9 cellular contexts compared by ENCODE assay signal in genomic region chr1:230277201-230277771, GRCh38.
DNase-seq lines count a peak whose midpoint lies in the region; ATAC-seq and TF ChIP-seq lines count a peak whose summit lies in the region.
"Had no signal": no experiment of that assay in that cellular context is flagged by ENCODE, and none has a peak within 500 bp of the region (broad histone marks: within the 10 kb centered on the region; RNA-seq: fewer than 3 reads in every experiment).

No MANE protein-coding gene starts in this region.

- in situ Hi-C loops in transverse colon (cut with MboI; ENCODE audit: low pct_ligation_motif_present in 1 of 4, low pct_unique_long_range_greater_than_20kb in 1 of 4, low sequenced_read_pairs in 3 of 4), result no loop called here

- H3K27ac Mint-ChIP-seq in activated T-helper 17 cell treated with anti-CD3 and anti-CD28 coated beads, Interleukin-2, amount 50 U/mL, for 72 hours, result peak overlapping the region; percentile 54
- H3K27ac Mint-ChIP-seq in nephron (peak overlapping the region in 2 of 3 experiments; percentile 29 to 52), T-helper 17 cell (no peak overlapping the region)

- 44 to 58% methylated on average over 3 to 12 of the region's 12 CpGs for WGBS in transverse colon (ENCODE audit: low coverage in 1 of 2), 2 donors

- no peak for TF ChIP-seq EP300 in transverse colon (IDR thresholded peaks at IDR 0.05; ENCODE audit: low read depth)

- intact Hi-C loops in transverse colon (cut with DNase I; ENCODE audit: low total_unique reads), result no loop called here

- peaks cover 9% of the 10 kb centered on the region for H3K4me1 Mint-ChIP-seq in activated T-helper 17 cell treated with anti-CD3 and anti-CD28 coated beads, Interleukin-2, amount 50 U/mL, for 72 hours
- H3K4me1 Mint-ChIP-seq in nephron (peaks cover 12% of the 10 kb centered on the region), T-helper 17 cell (peaks cover 13% of the 10 kb centered on the region)

- H3K27me3 ChIP-seq in HUES48 (ENCODE audit: control insufficient read depth, insufficient read depth, low read length), result no peaks in the 10 kb centered on the region
- H3K27me3 ChIP-seq in transverse colon, result no peaks in the 10 kb centered on the region
- H3K27me3 ChIP-seq: upper lobe of left lung had no signal

- TF ChIP-seq CTCF in nephron (IDR thresholded peaks at IDR 0.05; ENCODE audit: unreplicated experiment in 3 of 3) (no peak), transverse colon (IDR thresholded peaks at IDR 0.05) (no peak)

- no peaks in the 10 kb centered on the region for H3K9me3 ChIP-seq in HUES48 (ENCODE audit: control insufficient read depth, insufficient read depth, low read length)
- H3K9me3 ChIP-seq in transverse colon, result no peaks in the 10 kb centered on the region
- no peaks in the 10 kb centered on the region for H3K9me3 ChIP-seq in T-helper 17 cell (ENCODE audit: control insufficient read depth, low read length, poor library complexity, severe bottlenecking)
- H3K9me3 ChIP-seq: upper lobe of left lung had no signal

- DNase-seq in transverse colon (no peak), DMS 273 (lab: John Stamatoyannopoulos, UW; ENCODE audit: unreplicated experiment) (no peak), T-helper 17 cell (no peak)

- H3K4me3 Mint-ChIP-seq in activated T-helper 17 cell treated with anti-CD3 and anti-CD28 coated beads, Interleukin-2, amount 50 U/mL, for 72 hours, result no peak overlapping the region
- H3K4me3 Mint-ChIP-seq in nephron (no peak overlapping the region), T-helper 17 cell (no peak overlapping the region)

- peak; percentile 41 for ATAC-seq in GM18868 (IDR thresholded peaks at IDR 0.05; ENCODE audit: unreplicated experiment)
- no peak for ATAC-seq in activated T-helper 17 cell treated with anti-CD3 and anti-CD28 coated beads, Interleukin-2, amount 50 U/mL, for 72 hours (replicated peaks)
- no peak for ATAC-seq in T-helper 17 cell
- ATAC-seq in GM19397 (IDR thresholded peaks at IDR 0.05; ENCODE audit: unreplicated experiment), result no peak

- no peaks in the 10 kb centered on the region for H3K27me3 Mint-ChIP-seq in activated T-helper 17 cell treated with anti-CD3 and anti-CD28 coated beads, Interleukin-2, amount 50 U/mL, for 72 hours
- H3K27me3 Mint-ChIP-seq in nephron (ENCODE audit: low read depth) (no peaks in the 10 kb centered on the region), T-helper 17 cell (no peaks in the 10 kb centered on the region)

- peaks cover 63% of the 10 kb centered on the region for H3K36me3 Mint-ChIP-seq in activated T-helper 17 cell treated with anti-CD3 and anti-CD28 coated beads, Interleukin-2, amount 50 U/mL, for 72 hours (ENCODE audit: low read depth)
- peaks cover 54% of the 10 kb centered on the region for H3K36me3 Mint-ChIP-seq in nephron (ENCODE audit: low read depth)
- no peaks in the 10 kb centered on the region for H3K36me3 Mint-ChIP-seq in T-helper 17 cell (ENCODE audit: low read depth)

- H3K36me3 ChIP-seq in HUES48 (ENCODE audit: control insufficient read depth, insufficient read depth, low read length) (peaks cover 31% of the 10 kb centered on the region), transverse colon (peaks cover 0 to 5% (median 0%) of the 10 kb centered on the region in 4 donors)

- H3K27ac ChIP-seq in HUES48 (ENCODE audit: low read depth, low read length) (peak overlapping the region; percentile 67), transverse colon (no peak overlapping the region)
- H3K27ac ChIP-seq: upper lobe of left lung had no signal

- no peaks in the 10 kb centered on the region for H3K9me3 Mint-ChIP-seq in activated T-helper 17 cell treated with anti-CD3 and anti-CD28 coated beads, Interleukin-2, amount 50 U/mL, for 72 hours
- H3K9me3 Mint-ChIP-seq in nephron, result no peaks in the 10 kb centered on the region

- H3K4me1 ChIP-seq in HUES48 (ENCODE audit: control insufficient read depth, insufficient read depth, low read length) (peaks cover 18% of the 10 kb centered on the region), transverse colon (peaks cover 7 to 16% (median 12%) of the 10 kb centered on the region in 4 donors)

- H3K4me3 ChIP-seq in HUES48 (ENCODE audit: low read depth, low read length) (peak overlapping the region; percentile 1; the same call in 1 of the 2 replicates), transverse colon (no peak overlapping the region)
- H3K4me3 ChIP-seq: upper lobe of left lung had no signal

- no peak overlapping the region for H3K9ac ChIP-seq in HUES48 (ENCODE audit: low read depth, low read length)

- TF ChIP-seq POLR2A in transverse colon (IDR thresholded peaks at IDR 0.05), result no peak
